8 cellular contexts compared by ENCODE assay signal in genomic region chr4:16225681-16225995, GRCh38. TPM values are rescaled to one million over a fixed set of nuclear protein-coding genes. Genes with fewer than 3 reads are reported as not detected.
DNase-seq lines count a peak whose midpoint lies in the region; ATAC-seq and TF ChIP-seq lines count a peak whose summit lies in the region.

No MANE protein-coding gene starts in this region.

- H3K4me3 Mint-ChIP-seq in activated CD8-positive, alpha-beta memory T cell treated with anti-CD3 and anti-CD28 coated beads, Interleukin-2, amount 10 ng/mL, durations not matched to agents 7 days and 5 days, result peak overlapping the region; percentile 87

- in situ Hi-C loops in GM13976 (cut with MboI; ENCODE audit: low sequenced_read_pairs, unreplicated experiment), result no loop called here

- H3K27me3 Mint-ChIP-seq in activated CD8-positive, alpha-beta memory T cell treated with anti-CD3 and anti-CD28 coated beads, Interleukin-2, amount 10 ng/mL, durations not matched to agents 7 days and 5 days, result no peaks in the 10 kb centered on the region

- no peak for ATAC-seq in activated CD8-positive, alpha-beta memory T cell treated with anti-CD3 and anti-CD28 coated beads, Interleukin-2, amount 10 ng/mL, durations not matched to agents 7 days and 5 days

- CTCF ChIA-PET in activated CD8-positive, alpha-beta memory T cell treated with anti-CD3 and anti-CD28 coated beads, Interleukin-2, amount 10 ng/mL, durations not matched to agents 7 days and 5 days (lab: Charles Lee), result interaction anchor here (2.1 kb wide), 1 partner anchor 20 kb away, joined by 7 read pairs; no protein-coding TSS in a partner anchor

- H3K36me3 ChIP-seq in SJSA1 (peaks cover 8% of the 10 kb centered on the region), skeletal muscle tissue (ENCODE audit: control insufficient read depth in 3 of 3, insufficient read depth in 3 of 3, low read length in 3 of 3) (no peaks in the 10 kb centered on the region)

- H3K27me3 ChIP-seq in SJSA1 (replicated peaks), result no peaks in the 10 kb centered on the region
- no peaks in the 10 kb centered on the region for H3K27me3 ChIP-seq in skeletal muscle tissue (ENCODE audit: control insufficient read depth in 3 of 3, insufficient read depth in 3 of 3, low read length in 3 of 3)

- H3K9me3 Mint-ChIP-seq in activated CD8-positive, alpha-beta memory T cell treated with anti-CD3 and anti-CD28 coated beads, Interleukin-2, amount 10 ng/mL, durations not matched to agents 7 days and 5 days (ENCODE audit: low read depth), result no peaks in the 10 kb centered on the region

- peak overlapping the region; percentile 94 for H3K27ac Mint-ChIP-seq in activated CD8-positive, alpha-beta memory T cell treated with anti-CD3 and anti-CD28 coated beads, Interleukin-2, amount 10 ng/mL, durations not matched to agents 7 days and 5 days

- no peak for TF ChIP-seq CTCF in foreskin fibroblast (IDR thresholded peaks at IDR 0.05; ENCODE audit: low read depth, low read length)
- TF ChIP-seq CTCF in GM13976 (IDR thresholded peaks at IDR 0.05; ENCODE audit: borderline replicate concordance, control extremely low read depth, extremely low read depth, insufficient read depth, missing control alignments), result no peak

- H3K27ac ChIP-seq in SJSA1 (peak overlapping the region; percentile 26; the same call in 1 of the 2 replicates), skeletal muscle tissue (ENCODE audit: low read depth, low read length) (peak overlapping the region; percentile 74)

- DNase-seq in activated CD8-positive, alpha-beta memory T cell treated with anti-CD3 and anti-CD28 coated beads, Interleukin-2, amount 10 ng/mL, durations not matched to agents 7 days and 5 days, result no peak
- no peak for DNase-seq in activated CD8-positive, alpha-beta memory T cell treated with anti-CD3 and anti-CD28 coated beads for 24 hours
- DNase-seq in SJSA1 (ENCODE audit: low read depth in 1 of 2, low spot score in 2 of 2), result peak in 1 of 2 experiments; percentile 32
- no peak for DNase-seq in foreskin fibroblast
- no peak for DNase-seq in GM13976 (ENCODE audit: low spot score)
- DNase-seq in GF-D8 (lab: John Stamatoyannopoulos, UW), result no peak
- DNase-seq in cerebellum (ENCODE audit: low spot score), result no peak

- H3K9me3 ChIP-seq in SJSA1 (replicated peaks) (no peaks in the 10 kb centered on the region), skeletal muscle tissue (ENCODE audit: control insufficient read depth in 3 of 3, low read length in 3 of 3) (no peaks in the 10 kb centered on the region)

- H3K36me3 Mint-ChIP-seq in activated CD8-positive, alpha-beta memory T cell treated with anti-CD3 and anti-CD28 coated beads, Interleukin-2, amount 10 ng/mL, durations not matched to agents 7 days and 5 days, result peaks cover 7% of the 10 kb centered on the region

- H3K4me3 ChIP-seq in SJSA1 (peak overlapping the region; percentile 90), foreskin fibroblast (ENCODE audit: low read depth in 1 of 2, low read length in 2 of 2) (peak overlapping the region; percentile 92 to 94), skeletal muscle tissue (ENCODE audit: low read length in 3 of 3) (peak overlapping the region; percentile 50 to 94 (median 83))

- peak overlapping the region; percentile 75 to 92 (median 91) for H3K9ac ChIP-seq in skeletal muscle tissue (ENCODE audit: low read depth in 1 of 3, low read length in 3 of 3)

- H3K4me1 Mint-ChIP-seq in activated CD8-positive, alpha-beta memory T cell treated with anti-CD3 and anti-CD28 coated beads, Interleukin-2, amount 10 ng/mL, durations not matched to agents 7 days and 5 days, result peaks cover 41% of the 10 kb centered on the region

- no peaks in the 10 kb centered on the region for H3K4me1 ChIP-seq in SJSA1 (replicated peaks)
- H3K4me1 ChIP-seq in skeletal muscle tissue (ENCODE audit: control insufficient read depth in 3 of 3, insufficient read depth in 3 of 3, low read length in 3 of 3), result peaks cover 15 to 29% (median 22%) of the 10 kb centered on the region in 3 donors

RNA-seq across cellular contexts. Expression of gene TAPT1, which starts 0.6 kb away (rescaled TPM):
- 10 to 100 TPM; 34.4 to 37.5 TPM for total RNA-seq in activated CD8-positive, alpha-beta memory T cell treated with anti-CD3 and anti-CD28 coated beads, Interleukin-2, amount 10 ng/mL, durations not matched to agents 7 days and 5 days
- total RNA-seq in SJSA1 (2014; rRNA removed; shearing (Covaris generic)), result 8.9 and 9.6 TPM in 2 replicates
- 31.8 TPM for total RNA-seq in skeletal muscle tissue
- 40.6 TPM for total RNA-seq in cerebellum
